15 cellular contexts compared by ENCODE assay signal in genomic region chr16:27378871-27379580, GRCh38. TPM values are rescaled to one million over a fixed set of nuclear protein-coding genes. Genes with fewer than 3 reads are reported as not detected.
A peak's percentile ranks its signal among the peaks of the same experiment; 100 is the strongest.
DNase-seq lines count a peak whose midpoint lies in the region; ATAC-seq, FAIRE-seq and TF ChIP-seq lines count a peak whose summit lies in the region.
"Had no signal": no experiment of that assay in that cellular context is flagged by ENCODE, and none has a peak within 500 bp of the region (broad histone marks: within the 10 kb centered on the region; RNA-seq: fewer than 3 reads in every experiment).

No MANE protein-coding gene starts in this region.

- CTCF ChIA-PET in WTC11 (lab: Charles Lee) (interaction anchor here (1.1 to 1.3 kb wide), 2 partner anchors 11 to 200 kb away, joined by 4 to 6 read pairs; no protein-coding TSS in a partner anchor), H1 (lab: Charles Lee; ENCODE audit: partially characterized antibody) (interaction anchor here (1.0 to 2.3 kb wide), 4 partner anchors 9 to 200 kb away, joined by 3 to 10 read pairs (median 4); no protein-coding TSS in a partner anchor)

- no peak overlapping the region for H2BK20ac ChIP-seq in H1 (ENCODE audit: low read length)

- 0 out of 2 replicates have a peak overlapping the region, but pooled peaks have one; percentile 13 for H2AK5ac ChIP-seq in H1 (ENCODE audit: low read depth, low read length)

- H3K4me3 ChIP-seq in H1 (ENCODE audit: extremely low read depth in 1 of 4, insufficient read depth in 2 of 4, low read depth in 3 of 4, low read length in 4 of 4) (no peak overlapping the region), H7 (ENCODE audit: insufficient read depth, low read depth, low read length) (no peak overlapping the region)
- H3K4me3 ChIP-seq: heart left ventricle had no signal

- 80% methylated on average over 11 of the region's 12 CpGs; no CpG with 5 or more reads in 1 of the 2 experiments for WGBS in H1 (ENCODE audit: extremely low coverage in 1 of 2, insufficient coverage in 1 of 2, insufficient read length in 1 of 2, insufficient replicate concordance in 2 of 2, low coverage in 1 of 2, low lambda C conversion rate in 2 of 2, missing lambda C conversion rate in 1 of 2), 2 experiments

- no peaks in the 10 kb centered on the region for H3K79me1 ChIP-seq in H1 (ENCODE audit: low read depth, low read length)

- no peak overlapping the region for H4K91ac ChIP-seq in H1 (replicated peaks; ENCODE audit: insufficient read length, low read length)

- H3K79me2 ChIP-seq in H1 (ENCODE audit: control insufficient read depth in 1 of 2, insufficient read depth in 2 of 2, low read length in 2 of 2) = no peaks in the 10 kb centered on the region

- TF ChIP-seq RAD21 in H1 (IDR thresholded peaks at IDR 0.05 in 1 of 2, conservative IDR thresholded peaks at IDR 0.05 in 1 of 2; ENCODE audit: low read depth in 2 of 2, low read length in 2 of 2) = no peak

- no peaks in the 10 kb centered on the region for H3K4me1 Mint-ChIP-seq in WTC11

- 0 out of 2 replicates have a peak overlapping the region, but pooled peaks have one; percentile 4 for H3K27ac Mint-ChIP-seq in WTC11

- H4K5ac ChIP-seq in H1 (ENCODE audit: insufficient read length, low read depth, low read length) = no peak overlapping the region

- H3K27me3 ChIP-seq in H1 (replicated peaks in 1 of 4; ENCODE audit: control insufficient read depth in 3 of 4, extremely low read depth in 1 of 4, insufficient read depth in 3 of 4, low read length in 3 of 4) (no peaks in the 10 kb centered on the region; a peak in 1 of 7 replicates), H7 (ENCODE audit: control insufficient read depth, insufficient read depth, low read length) (no peaks in the 10 kb centered on the region)
- H3K27me3 ChIP-seq: BE2C, heart left ventricle had no signal

- TF ChIP-seq POLR2A in H1 (IDR thresholded peaks at IDR 0.05; ENCODE audit: control extremely low read depth in 1 of 2, low read depth in 2 of 2, low read length in 2 of 2) (no peak), erythroblast (IDR thresholded peaks at IDR 0.05; ENCODE audit: low read length) (no peak)

- H3K9me3 Mint-ChIP-seq in WTC11 = peaks cover 18% of the 10 kb centered on the region

- H3K4me2 ChIP-seq in H1 (ENCODE audit: insufficient read depth in 1 of 2, low read depth in 2 of 2, low read length in 2 of 2) = no peak overlapping the region

- H3K9me3 ChIP-seq in H1 (ENCODE audit: insufficient read depth in 2 of 2, low read depth in 1 of 2, low read length in 1 of 2) = 0 out of 4 replicates have a peak, but pooled peaks cover 0 to 3% of the 10 kb centered on the region in 2 experiments
- H3K9me3 ChIP-seq: BE2C had no signal

- H3K36me3 ChIP-seq in H1 (ENCODE audit: control insufficient read depth in 2 of 4, insufficient read depth in 4 of 4, low read length in 3 of 4) (no peaks in the 10 kb centered on the region), H7 (replicated peaks; ENCODE audit: control insufficient read depth, insufficient read depth, low read length) (no peaks in the 10 kb centered on the region)
- H3K36me3 ChIP-seq: BE2C, heart left ventricle had no signal

- H2BK120ac ChIP-seq in H1 (replicated peaks; ENCODE audit: low read depth, low read length) = no peak overlapping the region

- POLR2A ChIA-PET in WTC11 (lab: Charles Lee) (no interaction called here), H1 (lab: Charles Lee; ENCODE audit: partially characterized antibody) (interaction anchor here (0.8 kb wide), 1 partner anchor 12 kb away, joined by 3 read pairs; no protein-coding TSS in a partner anchor)

- H4K20me1 ChIP-seq in H1 (replicated peaks in 1 of 2; ENCODE audit: control insufficient read depth in 1 of 2, insufficient read depth in 2 of 2, low read length in 2 of 2) = no peaks in the 10 kb centered on the region

- peak; percentile 73 for DNase-seq in stimulated activated CD4-positive, alpha-beta T cell treated with anti-CD3 and anti-CD28 coated beads, Interleukin-1b, Interleukin-23, amount 100 ng/mL, for 48 hours
- DNase-seq in stimulated activated CD4-positive, alpha-beta T cell treated with anti-CD3 and anti-CD28 coated beads, Interleukin-12 subunit alpha, Interleukin-12 subunit beta, amount 100 ng/mL, for 4 hours = no peak
- DNase-seq in WTC11 (ENCODE audit: low spot score) (no peak), H1 (ENCODE audit: low read depth in 1 of 2, low spot score in 2 of 2) (no peak), erythroblast (lab: John Stamatoyannopoulos, UW) (no peak), H7 (no peak), H4 (ENCODE audit: low spot score) (no peak), Kasumi-1 (lab: John Stamatoyannopoulos, UW) (no peak)
- DNase-seq: BE2C; effector memory CD8-positive, alpha-beta T cell; mammary epithelial cell; NCI-H446; retina; trophoblast cell had no signal

- no peaks in the 10 kb centered on the region for H3K23me2 ChIP-seq in H1 (ENCODE audit: low read depth, low read length)

- no peak overlapping the region for H3K4me3 Mint-ChIP-seq in WTC11

- no peak for FAIRE-seq in H1 (lab: Jason Lieb, UNC)

- no peak for ATAC-seq in WTC11
- ATAC-seq: heart left ventricle had no signal

- H3K18ac ChIP-seq in H1 (ENCODE audit: extremely low read depth, low read length) = no peak overlapping the region

- H3K4me1 ChIP-seq in H1 (replicated peaks in 1 of 4; ENCODE audit: control insufficient read depth in 3 of 4, insufficient read depth in 4 of 4, low read length in 3 of 4) = peaks cover 0 to 2% (median 0%) of the 10 kb centered on the region in 4 experiments; a peak in 3 of 7 replicates
- H3K4me1 ChIP-seq: BE2C had no signal

- TF ChIP-seq CTCF in WTC11 (IDR thresholded peaks at IDR 0.05) (no peak), H1 (IDR thresholded peaks at IDR 0.05; ENCODE audit: control extremely low read depth in 1 of 3, insufficient read depth in 1 of 3, low read depth in 1 of 3, low read length in 3 of 3) (no peak)

- H3K14ac ChIP-seq in H1 (ENCODE audit: insufficient read length) = no peak overlapping the region

- no peak overlapping the region for H2BK12ac ChIP-seq in H1 (ENCODE audit: low read depth, low read length)

- no peaks in the 10 kb centered on the region for H3K36me3 Mint-ChIP-seq in WTC11

- H3K27me3 Mint-ChIP-seq in WTC11 (ENCODE audit: low read depth) = no peaks in the 10 kb centered on the region; the same call in 1 of the 2 replicates
- H3K27me3 Mint-ChIP-seq: effector memory CD8-positive, alpha-beta T cell had no signal

- H2BK5ac ChIP-seq in H1 (ENCODE audit: low read depth, low read length) = no peak overlapping the region

- no peak overlapping the region for H2BK15ac ChIP-seq in H1 (ENCODE audit: low read length)

- no peak overlapping the region for H3K23ac ChIP-seq in H1 (ENCODE audit: insufficient read length)

- H4K8ac ChIP-seq in H1 (ENCODE audit: extremely low read depth, insufficient read depth, low read length) = no peak overlapping the region

- H3K56ac ChIP-seq in H1 (replicated peaks; ENCODE audit: insufficient read length, low read depth, low read length) = no peak overlapping the region

- TF ChIP-seq EP300 in H1 (IDR thresholded peaks at IDR 0.05; ENCODE audit: borderline replicate concordance in 1 of 2, low read depth in 2 of 2, low read length in 2 of 2) = no peak

- no peak overlapping the region for H3K9ac ChIP-seq in H1 (replicated peaks in 1 of 4; ENCODE audit: extremely low read depth in 1 of 4, low read depth in 3 of 4, low read length in 3 of 4)

- no peak overlapping the region for H2AFZ ChIP-seq in H1 (ENCODE audit: low read length)

- H3K4ac ChIP-seq in H1 (replicated peaks; ENCODE audit: insufficient read length, low read depth, low read length) = no peak overlapping the region

- H3K27ac ChIP-seq in H1 (ENCODE audit: low read depth, low read length) = no peak overlapping the region

TF ChIP-seq in WTC11, 78 proteins besides CTCF, POLR2A, EP300 and RAD21 (continues in another document):
- TF ChIP-seq, protein P1, sequence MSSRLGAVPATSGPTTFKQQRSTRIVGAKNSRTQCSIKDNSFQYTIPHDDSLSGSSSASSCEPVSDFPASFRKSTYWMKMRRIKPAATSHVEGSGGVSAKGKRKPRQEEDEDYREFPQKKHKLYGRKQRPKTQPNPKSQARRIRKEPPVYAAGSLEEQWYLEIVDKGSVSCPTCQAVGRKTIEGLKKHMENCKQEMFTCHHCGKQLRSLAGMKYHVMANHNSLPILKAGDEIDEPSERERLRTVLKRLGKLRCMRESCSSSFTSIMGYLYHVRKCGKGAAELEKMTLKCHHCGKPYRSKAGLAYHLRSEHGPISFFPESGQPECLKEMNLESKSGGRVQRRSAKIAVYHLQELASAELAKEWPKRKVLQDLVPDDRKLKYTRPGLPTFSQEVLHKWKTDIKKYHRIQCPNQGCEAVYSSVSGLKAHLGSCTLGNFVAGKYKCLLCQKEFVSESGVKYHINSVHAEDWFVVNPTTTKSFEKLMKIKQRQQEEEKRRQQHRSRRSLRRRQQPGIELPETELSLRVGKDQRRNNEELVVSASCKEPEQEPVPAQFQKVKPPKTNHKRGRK (CRISPR knock-in tag; IDR thresholded peaks at IDR 0.05; ENCODE audit: borderline replicate concordance) = no peak
- no peak for TF ChIP-seq NFATC4 (CRISPR knock-in tag; IDR thresholded peaks at IDR 0.05)

TF ChIP-seq in H1, 55 proteins besides CTCF, POLR2A, EP300 and RAD21 (continues in another document):
- TF ChIP-seq TBP (IDR thresholded peaks at IDR 0.05; ENCODE audit: low read depth, low read length) (no peak), GABPA (IDR thresholded peaks at IDR 0.05; ENCODE audit: borderline replicate concordance, insufficient read depth, low read length) (no peak), MAFK (IDR thresholded peaks at IDR 0.05; ENCODE audit: low read depth, low read length) (no peak), CREB1 (IDR thresholded peaks at IDR 0.05) (no peak), SUZ12 (IDR thresholded peaks at IDR 0.05; ENCODE audit: low read length) (no peak)

RNA-seq across cellular contexts. Expression of gene IL21R, which starts 22.9 kb away (rescaled TPM):
- total RNA-seq in WTC11 (2021) = 0.27 to 0.70 TPM (median 0.32 TPM) in 3 replicates
- 0.34 TPM in 2 replicates for total RNA-seq in H1 (2021; fragmentation: NEBNext Ultra II Directional; extraction: Animal tissue kit (Norgen Biotek cat#: 25700))
- polyA plus RNA-seq in H1 (2011; rRNA removed) = 0.70 and 0.75 TPM in 2 replicates
- 0.79 TPM for polyA plus RNA-seq in H1 (2011; cell fraction: cytosol; rRNA removed)
- 0.43 TPM for polyA plus RNA-seq in H1 (2011; cell fraction: nucleus; rRNA removed)
- 0.29 to 0.58 TPM (median 0.34 TPM) in 4 replicates for polyA plus RNA-seq in H1 (2012, experiment 1 of 2)
- polyA plus RNA-seq in H1 (2012, experiment 2 of 2) = 0.33 TPM
- 0.97 TPM for polyA plus RNA-seq in H1 (2013, experiment 1 of 2)
- 0.96 TPM for polyA plus RNA-seq in H1 (2013, experiment 2 of 2)
- 1.1 and 1.9 TPM in 2 replicates for polyA minus RNA-seq in H1 (2011; rRNA and poly(A)+ RNA removed)
- not detected for polyA minus RNA-seq in H1 (2011; cell fraction: cytosol; rRNA and poly(A)+ RNA removed)
- not detected for polyA minus RNA-seq in H1 (2011; cell fraction: nucleus; rRNA and poly(A)+ RNA removed)
- 0.07 and 0.73 TPM in 2 replicates for total RNA-seq in H7 (2014; rRNA removed; shearing (Covaris generic))
- 1.0 and 2.2 TPM in 2 replicates for total RNA-seq in H4 (2014; rRNA removed; shearing (Covaris generic))
